In the genomic region with DNA sequence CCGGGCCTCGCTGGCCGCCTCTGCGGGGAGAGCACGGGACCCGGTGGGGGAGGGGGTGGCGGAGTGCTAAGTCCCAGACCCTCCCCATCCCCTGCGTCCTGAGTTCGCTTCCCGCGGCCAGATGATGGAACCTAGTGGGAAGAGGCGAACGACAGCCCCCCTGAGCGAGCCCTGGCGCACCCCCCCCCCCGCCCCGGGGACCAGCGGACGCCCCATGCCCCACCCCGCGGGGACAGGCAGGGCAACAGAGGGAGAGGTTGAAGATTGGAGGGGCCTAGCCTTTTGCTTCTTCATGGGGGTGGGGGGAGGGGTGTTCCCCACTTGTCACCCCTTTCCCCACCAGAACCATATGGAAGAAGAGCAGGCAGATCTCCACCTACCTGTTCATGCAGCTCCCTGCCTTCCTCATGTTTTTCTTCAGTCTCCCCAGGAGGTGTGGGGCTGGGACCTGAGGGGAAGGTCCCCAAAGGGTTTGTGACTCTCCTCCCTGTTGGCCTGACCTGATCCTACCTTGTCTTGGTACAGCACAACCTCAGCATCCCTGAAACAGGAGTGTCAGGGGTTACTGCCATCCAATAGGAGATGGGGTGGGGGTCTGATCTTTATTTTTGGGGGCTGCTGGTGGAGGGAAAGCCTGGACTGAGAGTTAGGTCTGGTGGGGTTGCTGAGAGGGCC, we compare ENCODE assay signal across 8 cellular contexts.
DNase-seq lines count a peak whose midpoint lies in the region; TF ChIP-seq lines count a peak whose summit lies in the region.

No MANE protein-coding gene starts in this region.

- H3K79me2 ChIP-seq in KMS-11 (ENCODE audit: insufficient read depth, low read depth): peaks cover 30% of the 10 kb centered on the region

- peak overlapping the region; percentile 97 for H3K4me2 ChIP-seq in KMS-11

- DNase-seq in NCI-H748 (lab: John Stamatoyannopoulos, UW; ENCODE audit: unreplicated experiment) (peak; percentile 32), NCI-H748 treated with DMSO at 0.1 percent for 48 hours (lab: John Stamatoyannopoulos, UW) (no peak), DMS79 (lab: John Stamatoyannopoulos, UW) (no peak), NCI-H1092 (lab: John Stamatoyannopoulos, UW) (no peak), NCI-H510A (lab: John Stamatoyannopoulos, UW) (no peak)
- peak; percentile 17 for DNase-seq in central memory CD4-positive, alpha-beta T cell

- H3K9me3 ChIP-seq in mucosa of rectum (ENCODE audit: control insufficient read depth in 2 of 2, low read length in 2 of 2): no peaks in the 10 kb centered on the region

- H3K27me3 ChIP-seq in KMS-11 (ENCODE audit: insufficient read depth, low read depth): no peaks in the 10 kb centered on the region
- no peaks in the 10 kb centered on the region for H3K27me3 ChIP-seq in mucosa of rectum (ENCODE audit: control insufficient read depth in 2 of 2, insufficient read depth in 2 of 2, low read length in 2 of 2)

- H3K4me3 ChIP-seq in KMS-11 (IDR thresholded peaks at IDR 0.05; ENCODE audit: insufficient read depth, low read depth, low read length) (no peak overlapping the region), mucosa of rectum (ENCODE audit: low read length in 2 of 2) (peak overlapping the region; percentile 81 to 93)

- no peak for TF ChIP-seq CTCF in KMS-11 (conservative IDR thresholded peaks at IDR 0.05; ENCODE audit: low read depth, low read length)

- peak overlapping the region; percentile 83 for H2AFZ ChIP-seq in KMS-11 (ENCODE audit: low read depth)

- H3K36me3 ChIP-seq in KMS-11 (ENCODE audit: insufficient read depth) (no peaks in the 10 kb centered on the region), mucosa of rectum (ENCODE audit: control insufficient read depth in 2 of 2, insufficient read depth in 2 of 2, low read length in 2 of 2) (peaks cover 0 to 9% of the 10 kb centered on the region in 2 donors)

- H3K27ac ChIP-seq in KMS-11 (peak overlapping the region; percentile 92), mucosa of rectum (ENCODE audit: low read depth in 2 of 2, low read length in 2 of 2) (peak overlapping the region; percentile 93)

- H4K20me1 ChIP-seq in KMS-11 (ENCODE audit: insufficient read depth): 0 out of 2 replicates have a peak, but pooled peaks cover 2% of the 10 kb centered on the region

- H3K9ac ChIP-seq in KMS-11 (peak overlapping the region; percentile 98), mucosa of rectum (ENCODE audit: low read depth in 1 of 2, low read length in 2 of 2) (peak overlapping the region; percentile 81 to 83)

- peaks cover 31% of the 10 kb centered on the region for H3K4me1 ChIP-seq in KMS-11 (ENCODE audit: low read depth, poor library complexity, severe bottlenecking)
- peaks cover 6 to 9% of the 10 kb centered on the region in 2 donors for H3K4me1 ChIP-seq in mucosa of rectum (ENCODE audit: control insufficient read depth in 2 of 2, insufficient read depth in 2 of 2, low read length in 2 of 2)

Comparison
In these comparisons a context has a peak if more than half of its experiments do, and no peak if none do; other contexts are left out.
1. DNase-seq: peak in NCI-H748 (single experiment) and central memory CD4-positive, alpha-beta T cell (single experiment); none in NCI-H748 treated with DMSO at 0.1 percent for 48 hours (single experiment), DMS79 (single experiment), NCI-H1092 (single experiment) and NCI-H510A (single experiment).